14 cellular contexts compared by ENCODE assay signal in the genomic region with DNA sequence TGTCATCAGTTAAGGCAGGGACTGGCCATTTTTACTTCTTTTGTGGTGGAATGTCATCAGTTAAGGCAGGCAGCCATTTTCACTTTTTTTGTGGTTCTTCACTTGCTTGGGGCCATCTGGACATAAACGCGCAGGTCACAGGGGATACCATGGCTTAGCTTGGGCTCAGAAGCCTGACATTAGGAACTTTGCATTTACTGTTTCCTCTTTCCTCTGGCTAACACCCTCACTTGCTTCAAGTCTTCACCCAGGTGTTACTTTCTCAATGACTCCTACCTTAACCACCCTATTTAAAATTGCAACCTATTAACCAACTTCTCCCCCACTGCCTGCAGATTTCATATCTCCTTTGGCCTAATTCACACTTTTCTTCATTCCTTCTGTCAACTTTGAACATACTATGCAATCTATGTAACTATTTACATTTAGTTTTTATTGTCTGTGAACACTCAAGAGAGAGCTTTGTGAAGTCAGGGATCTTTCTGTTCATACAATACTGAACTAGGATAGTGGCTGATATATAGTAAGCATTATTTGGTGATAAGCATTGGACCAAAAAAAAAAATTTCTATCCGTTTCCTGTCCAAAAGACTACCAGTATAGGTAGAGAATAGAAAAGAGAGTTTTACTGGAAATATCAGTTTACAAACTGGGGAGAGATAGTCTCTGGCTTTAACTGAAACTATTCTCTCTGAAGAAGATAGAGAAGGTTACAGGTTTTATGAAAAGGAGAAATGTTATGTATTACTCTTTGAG.
DNase-seq lines count a peak whose midpoint lies in the region; ATAC-seq, FAIRE-seq and TF ChIP-seq lines count a peak whose summit lies in the region.
"Had no signal": no experiment of that assay in that cellular context is flagged by ENCODE, and none has a peak within 500 bp of the region (broad histone marks: within the 10 kb centered on the region; RNA-seq: fewer than 3 reads in every experiment).

No MANE protein-coding gene starts in this region.

- peak; percentile 84 for FAIRE-seq in GM12892 (lab: Jason Lieb, UNC)
- FAIRE-seq: endometrium had no signal

- H3K4me1 ChIP-seq in HUES48 (ENCODE audit: control insufficient read depth, insufficient read depth, low read length): peaks cover 16% of the 10 kb centered on the region; the same call in 1 of the 2 replicates

- no peaks in the 10 kb centered on the region for H3K27me3 ChIP-seq in HUES48 (ENCODE audit: control insufficient read depth, insufficient read depth, low read length)

- H3K36me3 ChIP-seq in HUES48 (ENCODE audit: control insufficient read depth, insufficient read depth, low read length): no peaks in the 10 kb centered on the region

- no peaks in the 10 kb centered on the region for H3K9me3 ChIP-seq in HUES48 (ENCODE audit: control insufficient read depth, insufficient read depth, low read length)

- no peak for DNase-seq in GM12892 (ENCODE audit: insufficient read length)
- DNase-seq in CD1c-positive myeloid dendritic cell (ENCODE audit: extremely low spot score): no peak
- DNase-seq in NOMO-1 (lab: John Stamatoyannopoulos, UW; ENCODE audit: unreplicated experiment in 2 of 2): no peak
- DNase-seq in DMS79 treated with DMSO at 0.1 percent for 48 hours (lab: John Stamatoyannopoulos, UW): no peak
- DNase-seq in HCEC 1CT: no peak
- DNase-seq: activated CD4-positive, alpha-beta memory T cell treated with anti-CD3 and anti-CD28 coated beads for 36 hours; GDM1; naive thymus-derived CD4-positive, alpha-beta T cell; stimulated activated CD4-positive, alpha-beta T cell treated with anti-CD3 and anti-CD28 coated beads, Interleukin-15, amount 100 ng/mL, for 24 hours had no signal

- 0 out of 2 replicates have a peak overlapping the region, but pooled peaks have one; percentile 3 for H3K4me3 ChIP-seq in HUES48 (ENCODE audit: low read depth, low read length)

- TF ChIP-seq POLR2A in GM12892 (IDR thresholded peaks at IDR 0.05; ENCODE audit: low read depth, low read length): no peak

- no peak overlapping the region for H3K9ac ChIP-seq in HUES48 (ENCODE audit: low read depth, low read length)

- no peak overlapping the region for H3K27ac ChIP-seq in HUES48 (ENCODE audit: low read depth, low read length)

- ATAC-seq in GM19467 (IDR thresholded peaks at IDR 0.05; ENCODE audit: unreplicated experiment): peak; percentile 98
- peak; percentile 94 for ATAC-seq in HG02943 (IDR thresholded peaks at IDR 0.05; ENCODE audit: low read depth, unreplicated experiment)
- ATAC-seq: naive thymus-derived CD4-positive, alpha-beta T cell; SK-N-SH treated with all-trans-retinoic acid at 6 μM for 48 hours had no signal
